21 cellular contexts compared by ENCODE assay signal in genomic region chr12:129467749-129468148, GRCh38.
"Had no signal": no experiment of that assay in that cellular context is flagged by ENCODE, and none has a peak within 500 bp of the region (broad histone marks: within the 10 kb centered on the region; RNA-seq: fewer than 3 reads in every experiment).

No MANE protein-coding gene starts in this region.

- DNase-seq: activated CD4-positive, alpha-beta T cell treated with anti-CD3 and anti-CD28 coated beads, Interleukin-2, amount 10 ng/mL, durations not matched to agents 7 days and 5 days; activated CD4-positive, CD25-positive, alpha-beta regulatory T cell treated with anti-CD3 and anti-CD28 coated beads, Interleukin-2, amount 50 U/mL, for 72 hours; activated CD8-positive, alpha-beta memory T cell treated with anti-CD3 and anti-CD28 coated beads, Interleukin-2, amount 10 ng/mL, durations not matched to agents 7 days and 5 days; activated CD8-positive, alpha-beta T cell treated with anti-CD3 and anti-CD28 coated beads for 36 hours; activated effector memory CD4-positive, alpha-beta T cell treated with anti-CD3 and anti-CD28 coated beads, Interleukin-2, amount 50 U/mL, for 16 hours; activated T-cell treated with anti-CD3 and anti-CD28 coated beads for 4 hours; body of pancreas; cortex of kidney; left ventricle myocardium inferior; naive thymus-derived CD4-positive, alpha-beta T cell; ovary; spleen; stimulated activated CD4-positive, alpha-beta T cell treated with anti-CD3 and anti-CD28 coated beads, Interleukin-4, amount 100 ng/mL, for 1 hour; stimulated activated naive CD4-positive, alpha-beta T cell treated with Interleukin-2 at 50 U/mL for 16 hours; upper lobe of left lung; WERI-Rb-1 had no signal

- H3K27me3 ChIP-seq: body of pancreas, neutrophil, ovary, right atrium auricular region, spleen, upper lobe of left lung had no signal

- H3K4me1 ChIP-seq: body of pancreas, left ventricle myocardium inferior, prostate gland, right atrium auricular region, spleen, upper lobe of left lung had no signal

- H3K36me3 ChIP-seq: cardiac muscle cell, left ventricle myocardium inferior, neutrophil, ovary, prostate gland, right atrium auricular region, spleen, thoracic aorta, upper lobe of left lung, WERI-Rb-1 had no signal

- H3K4me3 ChIP-seq: body of pancreas, cardiac muscle cell, left ventricle myocardium inferior, ovary, prostate gland, right atrium auricular region, spleen, thoracic aorta, upper lobe of left lung had no signal

- H3K9me3 ChIP-seq: body of pancreas, left ventricle myocardium inferior, neutrophil, ovary, prostate gland, right atrium auricular region, thoracic aorta, upper lobe of left lung had no signal
